In the genomic region with DNA sequence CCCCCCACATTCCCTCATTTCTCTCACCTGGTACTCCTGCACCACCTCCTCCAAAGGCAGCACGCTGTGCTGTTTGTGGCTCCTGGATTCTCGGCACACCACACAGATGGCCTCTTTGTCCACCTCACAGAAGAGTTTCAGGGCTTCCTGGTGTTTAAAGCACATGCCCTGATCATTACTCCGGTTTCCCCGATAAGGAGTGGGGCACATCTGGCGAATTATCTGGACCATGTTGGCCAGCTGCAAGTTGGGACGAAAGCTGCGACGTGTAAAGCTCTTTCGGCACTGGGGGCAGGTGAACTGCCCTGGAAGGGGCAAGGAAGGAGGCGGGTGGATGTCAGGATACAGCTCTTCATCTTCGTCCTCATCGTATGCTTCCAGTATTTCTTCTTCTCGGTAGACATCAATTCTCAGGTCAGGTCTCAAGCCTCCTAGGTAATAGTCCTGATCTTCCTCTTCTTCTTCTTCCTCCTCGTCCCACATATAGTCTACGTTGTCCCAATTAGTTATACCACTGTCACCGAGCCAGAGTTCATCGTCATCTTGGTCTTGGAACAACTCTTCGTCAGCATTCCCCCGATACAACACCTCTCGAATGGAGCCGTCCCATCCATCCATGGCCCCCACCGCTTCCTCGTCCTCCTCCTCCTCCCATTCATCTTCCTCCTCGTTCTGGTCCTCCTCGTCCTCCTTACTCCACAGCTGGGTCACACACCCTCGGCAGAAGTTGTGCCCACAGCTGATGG, we compare ENCODE assay signal across 8 cellular contexts. TPM values are rescaled to one million over a fixed set of nuclear protein-coding genes. Genes with fewer than 3 reads are reported as not detected.
DNase-seq lines count a peak whose midpoint lies in the region; ATAC-seq and TF ChIP-seq lines count a peak whose summit lies in the region.

No MANE protein-coding gene starts in this region.

- no peak overlapping the region for H3K18ac ChIP-seq in mesendoderm (ENCODE audit: low read length)

- H3K9ac ChIP-seq in mesendoderm (ENCODE audit: low read length): peak overlapping the region; percentile 98

- H3K23ac ChIP-seq in mesendoderm (ENCODE audit: low read length): no peak overlapping the region

- no peak overlapping the region for H3K4ac ChIP-seq in mesendoderm (ENCODE audit: low read depth, low read length)

- no peaks in the 10 kb centered on the region for H3K9me3 ChIP-seq in left ventricle myocardium inferior (replicated peaks)
- H3K9me3 ChIP-seq in body of pancreas: no peaks in the 10 kb centered on the region
- H3K9me3 ChIP-seq in aorta (ENCODE audit: control insufficient read depth, low read length): no peaks in the 10 kb centered on the region

- TF ChIP-seq CTCF in left ventricle myocardium inferior (IDR thresholded peaks at IDR 0.05; ENCODE audit: borderline replicate concordance) (no peak), body of pancreas (IDR thresholded peaks at IDR 0.05) (no peak), GM10248 (IDR thresholded peaks at IDR 0.05; ENCODE audit: control extremely low read depth, extremely low read depth, low read depth, missing control alignments) (no peak)

- WGBS in body of pancreas, 2 donors: 1 to 2% methylated on average over 25 to 26 of the region's 26 CpGs
- no CpG with 5 or more reads among the region's 26 CpGs for WGBS in mesendoderm (ENCODE audit: extremely low coverage, insufficient coverage, low lambda C conversion rate)
- WGBS in aorta, 2 donors: 1 to 2% methylated on average over 26 of the region's 26 CpGs

- ATAC-seq in Right ventricle myocardium inferior (no peak), body of pancreas (no peak), aorta (ENCODE audit: low FRiP score) (no peak), HG03159 (IDR thresholded peaks at IDR 0.05; ENCODE audit: unreplicated experiment) (no peak)
- no peak for ATAC-seq in activated CD4-positive, CD25-positive, alpha-beta regulatory T cell treated with anti-CD3 and anti-CD28 coated beads, Interleukin-2, amount 50 U/mL, for 24 hours

- H3K4me3 ChIP-seq in left ventricle myocardium inferior (peak overlapping the region; percentile 88), body of pancreas (peak overlapping the region; percentile 72 to 97), mesendoderm (ENCODE audit: low read length) (peak overlapping the region; percentile 89), aorta (ENCODE audit: low read length in 2 of 2) (peak overlapping the region; percentile 44 to 93)

- intact Hi-C loops in left ventricle myocardium inferior (cut with micrococcal nuclease) (no loop called here), Right ventricle myocardium inferior (cut with DNase I) (loop anchor here (2.0 kb wide), 1 partner anchor 71 kb away; no protein-coding TSS in a partner anchor), body of pancreas (cut with DNase I) (no loop called here), aorta (cut with DNase I) (loop anchor here (5.0 to 10.0 kb wide), 2 partner anchors 68 to 75 kb away; no protein-coding TSS in a partner anchor)

- peak overlapping the region; percentile 96 for H3K56ac ChIP-seq in mesendoderm (ENCODE audit: low read length)

- H3K27me3 ChIP-seq in left ventricle myocardium inferior (ENCODE audit: low read depth): no peaks in the 10 kb centered on the region
- H3K27me3 ChIP-seq in body of pancreas: no peaks in the 10 kb centered on the region
- no peaks in the 10 kb centered on the region for H3K27me3 ChIP-seq in mesendoderm (ENCODE audit: insufficient read depth, low read length, poor library complexity)
- H3K27me3 ChIP-seq in aorta (ENCODE audit: control insufficient read depth in 1 of 2, insufficient read depth in 2 of 2, low read length in 1 of 2): no peaks in the 10 kb centered on the region

- no peak overlapping the region for H4K8ac ChIP-seq in mesendoderm (ENCODE audit: low read depth, low read length)

- CTCF ChIA-PET in GM10248 (lab: Yijun Ruan, JAX): interaction anchor here (0.7 to 3.2 kb wide), 6 partner anchors 8 to 75 kb away, joined by 3 to 12 read pairs (median 6); no protein-coding TSS in a partner anchor

- H3K4me2 ChIP-seq in mesendoderm (ENCODE audit: low read length): peak overlapping the region; percentile 100

- POLR2A ChIA-PET in GM10248 (lab: Yijun Ruan, JAX): interaction anchor here (0.8 to 1.6 kb wide), 5 partner anchors 8 to 55 kb away, joined by 3 to 4 read pairs (median 3); a partner anchor contains a TSS

- H3K79me2 ChIP-seq in mesendoderm (ENCODE audit: control insufficient read depth, insufficient read depth, low read length): peaks cover 16% of the 10 kb centered on the region

- H2BK120ac ChIP-seq in mesendoderm (ENCODE audit: low read depth, low read length): no peak overlapping the region

- peak overlapping the region; percentile 29 for H2AK5ac ChIP-seq in mesendoderm (ENCODE audit: low read length)

- H2BK15ac ChIP-seq in mesendoderm (replicated peaks; ENCODE audit: low read depth): no peak overlapping the region

- H3K36me3 ChIP-seq in left ventricle myocardium inferior (peaks cover 30% of the 10 kb centered on the region), body of pancreas (replicated peaks in 1 of 2; ENCODE audit: insufficient read depth in 1 of 2, low read depth in 2 of 2) (no peaks in the 10 kb centered on the region), mesendoderm (ENCODE audit: control insufficient read depth, insufficient read depth, low read length) (peaks cover 5% of the 10 kb centered on the region), aorta (ENCODE audit: control insufficient read depth in 1 of 2, insufficient read depth in 2 of 2, low read length in 1 of 2) (no peaks in the 10 kb centered on the region)

- H3K79me1 ChIP-seq in mesendoderm (ENCODE audit: low read length): peaks cover 20% of the 10 kb centered on the region

- H3K4me1 ChIP-seq in left ventricle myocardium inferior (peaks cover 84% of the 10 kb centered on the region), body of pancreas (peaks cover 49% of the 10 kb centered on the region), mesendoderm (ENCODE audit: control insufficient read depth, low read depth, low read length) (peaks cover 4% of the 10 kb centered on the region), aorta (ENCODE audit: control insufficient read depth in 1 of 2, insufficient read depth in 2 of 2, low read length in 2 of 2) (no peaks in the 10 kb centered on the region)

- no peak for TF ChIP-seq POLR2A in body of pancreas (IDR thresholded peaks at IDR 0.05)

- no peak overlapping the region for H4K5ac ChIP-seq in mesendoderm (ENCODE audit: low read length)

- DNase-seq in left ventricle myocardium inferior: no peak
- no peak for DNase-seq in Right ventricle myocardium inferior (ENCODE audit: missing footprints)
- no peak for DNase-seq in body of pancreas
- DNase-seq in mesendoderm: no peak
- DNase-seq in aorta: peak in 1 of 2 donors; percentile 19
- DNase-seq in GM10248 (ENCODE audit: extremely low spot score): no peak

- H2BK5ac ChIP-seq in mesendoderm (ENCODE audit: low read length): no peak overlapping the region

- H3K27ac ChIP-seq in left ventricle myocardium inferior (replicated peaks): peak overlapping the region; percentile 100
- peak overlapping the region; percentile 96 to 97 (median 97) for H3K27ac ChIP-seq in body of pancreas
- no peak overlapping the region for H3K27ac ChIP-seq in mesendoderm (ENCODE audit: low read depth, low read length)
- peak overlapping the region in 1 of 2 donors; percentile 57 for H3K27ac ChIP-seq in aorta (ENCODE audit: low read depth in 1 of 2, low read length in 2 of 2)

RNA-seq across cellular contexts. Expression of a gene that starts 0.8 kb away (rescaled TPM):
- total RNA-seq in left ventricle myocardium inferior (8.5 TPM), Right ventricle myocardium inferior (9.2 TPM), body of pancreas (10 to 100 TPM; 16.9 to 26.0 TPM), aorta (10 to 100 TPM; 11.9 to 18.7 TPM)
- polyA plus RNA-seq in mesendoderm (2013, experiment 1 of 2): 2.8 TPM
- polyA plus RNA-seq in mesendoderm (2013, experiment 2 of 2): 2.8 TPM
- polyA plus RNA-seq in aorta: 10 to 100 TPM in 1 of 2 donors, 1 to 10 TPM in 1; 3.0 to 19.3 TPM

RNA-seq across cellular contexts. Expression of a gene that starts 16.4 kb away (rescaled TPM):
- total RNA-seq in left ventricle myocardium inferior (628 TPM), Right ventricle myocardium inferior (693 TPM), body of pancreas (1,000 to 10,000 TPM; 1,136 to 1,977 TPM), aorta (1,000 to 10,000 TPM in 1 of 2 donors, 100 to 1,000 TPM in 1; 922 to 1,191 TPM)
- 3,047 TPM for polyA plus RNA-seq in mesendoderm (2013, experiment 1 of 2)
- polyA plus RNA-seq in mesendoderm (2013, experiment 2 of 2): 3,083 TPM
- polyA plus RNA-seq in aorta: 1,000 to 10,000 TPM; 1,838 to 2,024 TPM

RNA-seq across cellular contexts. Expression of a gene that starts 37.1 kb away (rescaled TPM):
- total RNA-seq in left ventricle myocardium inferior (26.4 TPM), Right ventricle myocardium inferior (20.9 TPM), body of pancreas (10 to 100 TPM; 12.5 to 15.2 TPM), aorta (10 to 100 TPM; 15.2 to 21.4 TPM)
- polyA plus RNA-seq in mesendoderm (2013, experiment 1 of 2): 15.1 TPM
- 14.4 TPM for polyA plus RNA-seq in mesendoderm (2013, experiment 2 of 2)
- polyA plus RNA-seq in aorta: 10 to 100 TPM; 15.7 to 22.2 TPM

RNA-seq across cellular contexts. Expression of a gene that starts 55.2 kb away (rescaled TPM):
- 6.4 TPM for total RNA-seq in left ventricle myocardium inferior
- 14.4 TPM for total RNA-seq in Right ventricle myocardium inferior
- total RNA-seq in body of pancreas: 10 to 100 TPM; 11.5 to 17.9 TPM
- polyA plus RNA-seq in mesendoderm (2013, experiment 1 of 2): 0.04 TPM
- 0.06 TPM for polyA plus RNA-seq in mesendoderm (2013, experiment 2 of 2)
- total RNA-seq in aorta: 1 to 10 TPM; 3.0 to 6.9 TPM
- 1 to 10 TPM; 4.3 to 6.3 TPM for polyA plus RNA-seq in aorta

Comparison
In these comparisons a context has a peak if more than half of its experiments do, and no peak if none do; other contexts are left out.
1. intact Hi-C loops: an anchor here in Right ventricle myocardium inferior (2.0 kb wide) and aorta (5.0 to 10.0 kb wide); none called in left ventricle myocardium inferior and body of pancreas.